8 cellular contexts compared by ENCODE assay signal in genomic region chr22:19477321-19478085, GRCh38. TPM values are rescaled to one million over a fixed set of nuclear protein-coding genes. Genes with fewer than 3 reads are reported as not detected.
DNase-seq lines count a peak whose midpoint lies in the region; ATAC-seq and TF ChIP-seq lines count a peak whose summit lies in the region.

No MANE protein-coding gene starts in this region.

- H4K5ac ChIP-seq in IMR-90 (ENCODE audit: low read depth, low read length) (no peak overlapping the region), mesendoderm (ENCODE audit: low read length) (no peak overlapping the region)

- H3K4ac ChIP-seq in IMR-90 (ENCODE audit: low read depth, low read length) (no peak overlapping the region), mesendoderm (ENCODE audit: low read depth, low read length) (no peak overlapping the region)

- H2BK15ac ChIP-seq in IMR-90 (ENCODE audit: low read depth, low read length) (no peak overlapping the region), mesendoderm (replicated peaks; ENCODE audit: low read depth) (no peak overlapping the region)

- H2AFZ ChIP-seq in IMR-90 (replicated peaks; ENCODE audit: low read length, poor library complexity): no peak overlapping the region

- H3K9me1 ChIP-seq in IMR-90 (ENCODE audit: insufficient read depth, low read length): no peaks in the 10 kb centered on the region; the same call in 1 of the 2 replicates

- no CpG with 5 or more reads among the region's 5 CpGs for WGBS in IMR-90 (ENCODE audit: extremely low coverage in 2 of 2, insufficient read length in 1 of 2), 2 experiments
- WGBS in mesendoderm (ENCODE audit: extremely low coverage, insufficient coverage, low lambda C conversion rate): no CpG with 5 or more reads among the region's 5 CpGs

- H4K91ac ChIP-seq in IMR-90 (ENCODE audit: insufficient read depth, low read depth, low read length): no peak overlapping the region

- TF ChIP-seq RAD21 in IMR-90 (IDR thresholded peaks at IDR 0.05; ENCODE audit: low read length): no peak; the same call in 1 of the 2 replicates

- peak; percentile 16 for DNase-seq in IMR-90
- peak; percentile 21 for DNase-seq in astrocyte of the spinal cord (ENCODE audit: low read depth, low spot score)
- peak; percentile 4 for DNase-seq in mesendoderm
- no peak for DNase-seq in DMS53 treated with DMSO at 0.1 percent for 48 hours (lab: John Stamatoyannopoulos, UW; ENCODE audit: unreplicated experiment)

- no peak overlapping the region for H2BK5ac ChIP-seq in IMR-90 (ENCODE audit: low read depth, low read length, poor library complexity, severe bottlenecking)
- no peak overlapping the region for H2BK5ac ChIP-seq in mesendoderm (ENCODE audit: low read length)

- H3K36me3 ChIP-seq in IMR-90 (ENCODE audit: control insufficient read depth, insufficient read depth, low read length): peaks cover 24% of the 10 kb centered on the region
- peaks cover 5% of the 10 kb centered on the region for H3K36me3 ChIP-seq in mesendoderm (ENCODE audit: control insufficient read depth, insufficient read depth, low read length)

- no peak overlapping the region for H3K18ac ChIP-seq in IMR-90 (ENCODE audit: low read depth, low read length)
- H3K18ac ChIP-seq in mesendoderm (ENCODE audit: low read length): no peak overlapping the region

- no peak for TF ChIP-seq POLR2A in IMR-90 (IDR thresholded peaks at IDR 0.05; ENCODE audit: low read depth, low read length)

- H3K27ac ChIP-seq in C4-2B: peak overlapping the region; percentile 90; the same call in 1 of the 2 replicates
- peak overlapping the region; percentile 33 for H3K27ac ChIP-seq in IMR-90 (ENCODE audit: insufficient read depth, low read length)
- no peak overlapping the region for H3K27ac ChIP-seq in mesendoderm (ENCODE audit: low read depth, low read length)

- TSS peak; percentile 31 for BruUV-seq in IMR-90 (replicated peaks; lab: Mats Ljungman, UMichigan)

- intact Hi-C loops in IMR-90 (cut with micrococcal nuclease): loop anchor here (2.0 to 5.0 kb wide), 3 partner anchors 155 to 299 kb away; partner anchors contain the start of genes CLTCL1 and SLC25A1

- H3K4me3 ChIP-seq in IMR-90 (ENCODE audit: insufficient read depth, low read depth, low read length) (peak overlapping the region; percentile 87), astrocyte of the spinal cord (ENCODE audit: low read depth, low read length) (peak overlapping the region; percentile 94), mesendoderm (ENCODE audit: low read length) (no peak overlapping the region)

- H4K20me1 ChIP-seq in IMR-90 (ENCODE audit: insufficient read depth, low read length): peaks cover 32% of the 10 kb centered on the region

- H3K4me2 ChIP-seq in IMR-90 (ENCODE audit: low read depth, low read length) (peak overlapping the region; percentile 99), mesendoderm (ENCODE audit: low read length) (peak overlapping the region; percentile 23)

- in situ Hi-C loops in IMR-90 (cut with MboI; ENCODE audit: low sequenced_read_pairs) (no loop called here), astrocyte of the spinal cord (cut with HindIII; ENCODE audit: low sequenced_read_pairs) (no loop called here)

- H3K14ac ChIP-seq in IMR-90 (replicated peaks; ENCODE audit: low read depth, low read length): no peak overlapping the region

- no peaks in the 10 kb centered on the region; the same call in none of the 2 replicates for H3K4me1 ChIP-seq in IMR-90 (ENCODE audit: control insufficient read depth, insufficient read depth, low read length)
- H3K4me1 ChIP-seq in mesendoderm (ENCODE audit: control insufficient read depth, low read depth, low read length): peaks cover 2% of the 10 kb centered on the region

- no peak overlapping the region for H2BK20ac ChIP-seq in IMR-90 (ENCODE audit: low read depth, low read length)

- ATAC-seq in IMR-90 (ENCODE audit: low read depth) (no peak), GM21825 (IDR thresholded peaks at IDR 0.05; ENCODE audit: unreplicated experiment) (no peak), GM21619 (IDR thresholded peaks at IDR 0.05; ENCODE audit: unreplicated experiment) (no peak)
- ATAC-seq in activated CD4-positive, CD25-positive, alpha-beta regulatory T cell treated with anti-CD3 and anti-CD28 coated beads, Interleukin-2, amount 50 U/mL, for 24 hours: no peak

- H3K9ac ChIP-seq in IMR-90 (ENCODE audit: low read depth, low read length): peak overlapping the region; percentile 95
- peak overlapping the region; percentile 68 for H3K9ac ChIP-seq in mesendoderm (ENCODE audit: low read length)

- no peak overlapping the region for H2AK5ac ChIP-seq in IMR-90 (ENCODE audit: low read depth, low read length)
- H2AK5ac ChIP-seq in mesendoderm (ENCODE audit: low read length): no peak overlapping the region

- dilution Hi-C loops in IMR-90 (cut with HindIII; ENCODE audit: low sequenced_read_pairs, unreplicated experiment): no loop called here

- H3K27me3 ChIP-seq in IMR-90 (ENCODE audit: control insufficient read depth, insufficient read depth, low read length): no peaks in the 10 kb centered on the region
- no peaks in the 10 kb centered on the region for H3K27me3 ChIP-seq in mesendoderm (ENCODE audit: insufficient read depth, low read length, poor library complexity)

- POLR2A ChIA-PET in IMR-90 (lab: Charles Lee; ENCODE audit: unreplicated experiment): interaction anchor here (0.6 kb wide), 1 partner anchor 967 kb away, joined by 15 read pairs; no protein-coding TSS in a partner anchor

- peak overlapping the region; percentile 21 for H2AK9ac ChIP-seq in IMR-90 (replicated peaks; ENCODE audit: low read depth, low read length, poor library complexity)

- H3K56ac ChIP-seq in IMR-90 (ENCODE audit: extremely low read depth, insufficient read depth, low read length) (0 out of 2 replicates have a peak overlapping the region, but pooled peaks have one; percentile 40), mesendoderm (ENCODE audit: low read length) (no peak overlapping the region)

- H3K23ac ChIP-seq in IMR-90 (ENCODE audit: low read depth, low read length): peak overlapping the region; percentile 49; the same call in 1 of the 2 replicates
- no peak overlapping the region for H3K23ac ChIP-seq in mesendoderm (ENCODE audit: low read length)

- H2BK120ac ChIP-seq in IMR-90 (ENCODE audit: low read depth, low read length) (no peak overlapping the region), mesendoderm (ENCODE audit: low read depth, low read length) (no peak overlapping the region)

- H3K9me3 ChIP-seq in IMR-90 (ENCODE audit: control insufficient read depth, insufficient read depth, low read length): no peaks in the 10 kb centered on the region

- H4K8ac ChIP-seq in IMR-90 (ENCODE audit: low read depth in 2 of 2, low read length in 2 of 2) (no peak overlapping the region), mesendoderm (ENCODE audit: low read depth, low read length) (no peak overlapping the region)

- TF ChIP-seq CTCF in C4-2B (conservative IDR thresholded peaks at IDR 0.05) (peak; percentile 56), IMR-90 (conservative IDR thresholded peaks at IDR 0.05; ENCODE audit: low read depth, low read length) (peak; percentile 28), astrocyte of the spinal cord (IDR thresholded peaks at IDR 0.05; ENCODE audit: low read depth, low read length) (peak; percentile 17)

- H3K79me1 ChIP-seq in IMR-90 (ENCODE audit: low read depth in 1 of 2, low read length in 2 of 2) (peaks cover 26 to 62% of the 10 kb centered on the region in 2 experiments), mesendoderm (ENCODE audit: low read length) (peaks cover 26% of the 10 kb centered on the region)

- CTCF ChIA-PET in IMR-90 (lab: Yijun Ruan, JAX): interaction anchor here (1.3 kb wide), 1 partner anchor 77 kb away, joined by 3 read pairs; no protein-coding TSS in a partner anchor

- H3K79me2 ChIP-seq in mesendoderm (ENCODE audit: control insufficient read depth, insufficient read depth, low read length): peaks cover 38% of the 10 kb centered on the region

TF ChIP-seq in IMR-90, 13 proteins besides CTCF, POLR2A, EP300 and RAD21 (continues in another document):
- TF ChIP-seq RCOR1 (IDR thresholded peaks at IDR 0.05; ENCODE audit: insufficient replicate concordance, low read length) (no peak), FOS (IDR thresholded peaks at IDR 0.05; ENCODE audit: low read depth, low read length) (no peak), BHLHE40 (IDR thresholded peaks at IDR 0.05; ENCODE audit: low read depth, low read length) (no peak), CHD1 (IDR thresholded peaks at IDR 0.05; ENCODE audit: low read depth, low read length) (no peak)

RNA-seq across cellular contexts. Expression of gene UFD1, which starts 1.5 kb away (rescaled TPM):
- 138 and 152 TPM in 2 replicates for total RNA-seq in IMR-90 (2012; rRNA removed)
- polyA plus RNA-seq in IMR-90 (2012; rRNA removed): 149 and 153 TPM in 2 replicates
- polyA plus RNA-seq in IMR-90 (2012; cell fraction: cytosol; rRNA removed): 92.0 and 129 TPM in 2 replicates
- polyA plus RNA-seq in IMR-90 (2012; cell fraction: nucleus; rRNA removed; ENCODE audit: low replicate concordance): 67.8 and 81.3 TPM in 2 replicates
- 115 TPM for polyA plus RNA-seq in mesendoderm (2013, experiment 1 of 2)
- 113 TPM for polyA plus RNA-seq in mesendoderm (2013, experiment 2 of 2)

RNA-seq across cellular contexts. Expression of gene CDC45, which starts 2.2 kb away (rescaled TPM):
- 37.5 and 44.6 TPM in 2 replicates for total RNA-seq in IMR-90 (2012; rRNA removed)
- polyA plus RNA-seq in IMR-90 (2012; rRNA removed): 20.0 and 22.7 TPM in 2 replicates
- polyA plus RNA-seq in IMR-90 (2012; cell fraction: cytosol; rRNA removed): 7.7 and 9.1 TPM in 2 replicates
- polyA plus RNA-seq in IMR-90 (2012; cell fraction: nucleus; rRNA removed; ENCODE audit: low replicate concordance): 24.8 and 25.7 TPM in 2 replicates
- polyA plus RNA-seq in mesendoderm (2013, experiment 1 of 2): 20.0 TPM
- 20.5 TPM for polyA plus RNA-seq in mesendoderm (2013, experiment 2 of 2)

RNA-seq across cellular contexts. Expression of gene C22orf39, which starts 30.0 kb away (rescaled TPM):
- total RNA-seq in IMR-90 (2012; rRNA removed): 8.2 and 9.2 TPM in 2 replicates
- polyA plus RNA-seq in IMR-90 (2012; rRNA removed): 8.9 and 10.2 TPM in 2 replicates
- polyA plus RNA-seq in IMR-90 (2012; cell fraction: cytosol; rRNA removed): 11.9 and 14.7 TPM in 2 replicates
- polyA plus RNA-seq in IMR-90 (2012; cell fraction: nucleus; rRNA removed; ENCODE audit: low replicate concordance): 7.8 and 8.0 TPM in 2 replicates
- 15.7 TPM for polyA plus RNA-seq in mesendoderm (2013, experiment 1 of 2)
- polyA plus RNA-seq in mesendoderm (2013, experiment 2 of 2): 15.7 TPM

RNA-seq across cellular contexts. Expression of gene MRPL40, which starts 45.2 kb away (rescaled TPM):
- 37.5 and 48.9 TPM in 2 replicates for total RNA-seq in IMR-90 (2012; rRNA removed)
- 36.7 and 38.0 TPM in 2 replicates for polyA plus RNA-seq in IMR-90 (2012; rRNA removed)
- polyA plus RNA-seq in IMR-90 (2012; cell fraction: cytosol; rRNA removed): 11.3 and 15.3 TPM in 2 replicates
- 3.0 and 12.5 TPM in 2 replicates for polyA plus RNA-seq in IMR-90 (2012; cell fraction: nucleus; rRNA removed; ENCODE audit: low replicate concordance)
- 20.6 TPM for polyA plus RNA-seq in mesendoderm (2013, experiment 1 of 2)
- polyA plus RNA-seq in mesendoderm (2013, experiment 2 of 2): 21.9 TPM

RNA-seq across cellular contexts. Expression of gene HIRA, which starts 46.0 kb away (rescaled TPM):
- total RNA-seq in IMR-90 (2012; rRNA removed): 13.9 and 14.5 TPM in 2 replicates
- 22.6 and 24.2 TPM in 2 replicates for polyA plus RNA-seq in IMR-90 (2012; rRNA removed)
- polyA plus RNA-seq in IMR-90 (2012; cell fraction: cytosol; rRNA removed): 13.5 and 19.1 TPM in 2 replicates
- 20.6 and 27.4 TPM in 2 replicates for polyA plus RNA-seq in IMR-90 (2012; cell fraction: nucleus; rRNA removed; ENCODE audit: low replicate concordance)
- polyA plus RNA-seq in mesendoderm (2013, experiment 1 of 2): 33.7 TPM
- 34.4 TPM for polyA plus RNA-seq in mesendoderm (2013, experiment 2 of 2)
